ENCODE assay signal across 8 cellular contexts in the genomic region with DNA sequence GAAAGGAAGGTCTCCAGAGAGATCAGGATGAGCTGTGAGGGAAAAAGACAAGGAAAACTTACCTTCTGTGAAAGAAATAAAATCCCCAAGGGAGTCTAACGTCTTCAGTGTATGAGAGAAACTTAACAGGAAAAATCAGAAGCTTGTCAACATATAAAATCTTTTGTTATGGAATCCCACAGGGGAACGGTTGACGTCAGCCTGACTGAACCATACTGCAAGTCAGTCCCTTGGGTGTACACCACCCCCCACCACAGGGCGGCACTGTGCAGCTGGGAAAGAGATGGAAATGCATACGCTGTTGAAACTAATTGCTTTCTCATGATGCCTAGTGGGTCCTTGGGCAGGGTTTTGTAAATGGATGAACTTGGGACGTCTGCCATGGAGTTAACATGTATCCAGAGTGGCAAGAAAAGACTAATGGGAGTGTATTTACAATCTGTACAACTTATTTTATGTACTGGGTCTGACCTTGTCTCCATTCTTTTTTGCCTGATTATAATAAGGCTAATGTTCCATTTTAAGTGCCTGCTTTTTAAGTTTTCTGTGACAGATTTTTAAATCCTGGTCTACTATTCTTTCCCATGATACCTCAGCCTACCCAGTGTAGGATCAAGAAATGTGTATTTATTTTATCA. TPM values are rescaled to one million over a fixed set of nuclear protein-coding genes. Genes with fewer than 3 reads are reported as not detected.
DNase-seq lines count a peak whose midpoint lies in the region; ATAC-seq, FAIRE-seq and TF ChIP-seq lines count a peak whose summit lies in the region.

No MANE protein-coding gene starts in this region.

- no peak overlapping the region for H3K23ac ChIP-seq in mesenchymal stem cell (ENCODE audit: low read length in 2 of 2)

- ATAC-seq in GM19351 (IDR thresholded peaks at IDR 0.05; ENCODE audit: unreplicated experiment), result peak; percentile 97
- peak; percentile 40; the same call in 1 of the 3 replicates for ATAC-seq in RWPE2 (ENCODE audit: low read depth)
- ATAC-seq in GM21717 (IDR thresholded peaks at IDR 0.05; ENCODE audit: unreplicated experiment), result no peak
- ATAC-seq in HG02798 (IDR thresholded peaks at IDR 0.05; ENCODE audit: poor library complexity, unreplicated experiment), result no peak

- no peak overlapping the region for H2AFZ ChIP-seq in mesenchymal stem cell (ENCODE audit: low read depth, low read length)

- peak overlapping the region; percentile 20 for H3K9ac ChIP-seq in mesenchymal stem cell (ENCODE audit: low read length)

- H3K4me2 ChIP-seq in mesenchymal stem cell (ENCODE audit: low read length, poor library complexity, severe bottlenecking), result no peak overlapping the region

- TF ChIP-seq CTCF in C4-2B (conservative IDR thresholded peaks at IDR 0.05), result peak; percentile 90
- peak; percentile 70 for TF ChIP-seq CTCF in RWPE2 (IDR thresholded peaks at IDR 0.05; ENCODE audit: poor library complexity, severe bottlenecking)
- TF ChIP-seq CTCF in bronchial epithelial cell (IDR thresholded peaks at IDR 0.05; ENCODE audit: insufficient read depth, low read length, severe bottlenecking), result peak; percentile 78

- in situ Hi-C loops in KBM-7 (cut with MboI; ENCODE audit: low pct_unique_long_range_greater_than_20kb, low sequenced_read_pairs), result loop anchor here (25.0 kb wide), 1 partner anchor 137 kb away; no protein-coding TSS in a partner anchor

- H3K14ac ChIP-seq in mesenchymal stem cell (ENCODE audit: low read length in 2 of 2), result no peak overlapping the region

- H2BK15ac ChIP-seq in mesenchymal stem cell (ENCODE audit: low read depth, poor library complexity, severe bottlenecking), result no peak overlapping the region

- 63% methylated on average over 6 of the region's 6 CpGs for WGBS in mesenchymal stem cell

- no peak overlapping the region for H4K8ac ChIP-seq in mesenchymal stem cell (ENCODE audit: low read length)

- H3K27ac ChIP-seq in C4-2B (no peak overlapping the region), RWPE2 (ENCODE audit: poor library complexity, severe bottlenecking) (no peak overlapping the region), mesenchymal stem cell (ENCODE audit: low read length, poor library complexity, severe bottlenecking) (no peak overlapping the region)

- H3K27me3 ChIP-seq in RWPE2 (ENCODE audit: insufficient read depth, poor library complexity, severe bottlenecking) (no peaks in the 10 kb centered on the region), bronchial epithelial cell (ENCODE audit: control insufficient read depth, insufficient read depth, low read length) (no peaks in the 10 kb centered on the region), mesenchymal stem cell (ENCODE audit: control insufficient read depth in 1 of 2, insufficient read depth in 1 of 2, low read length in 2 of 2) (no peaks in the 10 kb centered on the region)

- peaks cover 14% of the 10 kb centered on the region for H3K79me1 ChIP-seq in mesenchymal stem cell (replicated peaks; ENCODE audit: low read length, poor library complexity, severe bottlenecking)

- H2BK5ac ChIP-seq in mesenchymal stem cell (ENCODE audit: low read depth, low read length, poor library complexity, severe bottlenecking), result no peak overlapping the region

- H3K9me3 ChIP-seq in RWPE2 (ENCODE audit: severe bottlenecking), result no peaks in the 10 kb centered on the region
- no peaks in the 10 kb centered on the region for H3K9me3 ChIP-seq in mesenchymal stem cell (ENCODE audit: control insufficient read depth, low read length)

- DNase-seq in KBM-7 (peak; percentile 37), RWPE2 (ENCODE audit: low spot score) (no peak), bronchial epithelial cell (ENCODE audit: low read depth) (peak; percentile 56), mesenchymal stem cell (peak; percentile 61)

- no peak overlapping the region for H2AK5ac ChIP-seq in mesenchymal stem cell (ENCODE audit: low read length, severe bottlenecking)

- FAIRE-seq in bronchial epithelial cell (lab: Jason Lieb, UNC), result peak; percentile 82

- H3K4me3 ChIP-seq in RWPE2 (ENCODE audit: severe bottlenecking) (no peak overlapping the region), bronchial epithelial cell (ENCODE audit: low read depth, low read length) (no peak overlapping the region), mesenchymal stem cell (ENCODE audit: insufficient read depth in 1 of 2, low read depth in 1 of 2, low read length in 2 of 2) (no peak overlapping the region)

- H3K36me3 ChIP-seq in RWPE2 (ENCODE audit: low read depth) (peaks cover 24% of the 10 kb centered on the region), bronchial epithelial cell (ENCODE audit: control insufficient read depth, insufficient read depth, low read length) (peaks cover 9% of the 10 kb centered on the region), mesenchymal stem cell (ENCODE audit: control insufficient read depth in 1 of 2, insufficient read depth in 2 of 2, low read depth in 1 of 2, low read length in 2 of 2) (peaks cover 24 to 86% of the 10 kb centered on the region in 2 experiments)

- H3K18ac ChIP-seq in mesenchymal stem cell (ENCODE audit: low read depth in 1 of 2, low read length in 2 of 2), result no peak overlapping the region

- H2BK120ac ChIP-seq in mesenchymal stem cell (ENCODE audit: low read depth, low read length), result no peak overlapping the region

- H3K4ac ChIP-seq in mesenchymal stem cell (ENCODE audit: low read depth in 1 of 2, low read length in 2 of 2), result no peak overlapping the region

- H3K4me1 ChIP-seq in RWPE2 (ENCODE audit: insufficient read depth, poor library complexity, severe bottlenecking) (no peaks in the 10 kb centered on the region), mesenchymal stem cell (ENCODE audit: control insufficient read depth, insufficient read depth, low read depth, low read length) (peaks cover 1% of the 10 kb centered on the region)

- no peak overlapping the region for H4K91ac ChIP-seq in mesenchymal stem cell (ENCODE audit: low read length)

- H2BK12ac ChIP-seq in mesenchymal stem cell (ENCODE audit: low read length in 2 of 2), result no peak overlapping the region

RNA-seq across cellular contexts. Expression of a gene that starts 22.7 kb away (rescaled TPM):
- 2.9 and 6.3 TPM in 2 replicates for total RNA-seq in bronchial epithelial cell
- polyA plus RNA-seq in mesenchymal stem cell (2013, experiment 1 of 2), result 3.3 TPM
- 3.3 TPM for polyA plus RNA-seq in mesenchymal stem cell (2013, experiment 2 of 2)

RNA-seq across cellular contexts. Expression of a gene that starts 44.5 kb away (rescaled TPM):
- 175 and 226 TPM in 2 replicates for total RNA-seq in bronchial epithelial cell
- polyA plus RNA-seq in mesenchymal stem cell (2013, experiment 1 of 2), result 0.69 TPM
- polyA plus RNA-seq in mesenchymal stem cell (2013, experiment 2 of 2), result 0.64 TPM

Comparison
In these comparisons a context has a peak if more than half of its experiments do, and no peak if none do; other contexts are left out.
1. ATAC-seq: peak in GM19351 (single experiment) and RWPE2 (single experiment); none in GM21717 (single experiment) and HG02798 (single experiment).
2. Peak in every context shown above with its lines, with median percentiles within 50 percentile points of each other: CTCF ChIP-seq.